Comparison of ENCODE assay signal across 24 cellular contexts in genomic region chr1:182095946-182096345, GRCh38. TPM values are rescaled to one million over a fixed set of nuclear protein-coding genes. Genes with fewer than 3 reads are reported as not detected.
DNase-seq lines count a peak whose midpoint lies in the region; ATAC-seq and TF ChIP-seq lines count a peak whose summit lies in the region.
"Had no signal": no experiment of that assay in that cellular context is flagged by ENCODE, and none has a peak within 500 bp of the region (broad histone marks: within the 10 kb centered on the region; RNA-seq: fewer than 3 reads in every experiment).

No MANE protein-coding gene starts in this region.

- intact Hi-C loops in MCF 10A (cut with micrococcal nuclease): no loop called here

- H3K36me3 Mint-ChIP-seq in MCF 10A (ENCODE audit: insufficient read depth, unreplicated experiment): no peaks in the 10 kb centered on the region
- no peaks in the 10 kb centered on the region for H3K36me3 Mint-ChIP-seq in type B pancreatic cell
- no peaks in the 10 kb centered on the region for H3K36me3 Mint-ChIP-seq in activated T-cell treated with anti-CD3 and anti-CD28 coated beads, Interleukin-2, amount 50 U/mL, for 24 hours (ENCODE audit: low read depth)
- H3K36me3 Mint-ChIP-seq: CD8-positive, alpha-beta T cell; T-cell had no signal

- H3K27me3 Mint-ChIP-seq in MCF 10A (ENCODE audit: insufficient read depth, unreplicated experiment) (no peaks in the 10 kb centered on the region), type B pancreatic cell (no peaks in the 10 kb centered on the region)
- peaks cover 13% of the 10 kb centered on the region for H3K27me3 Mint-ChIP-seq in activated T-cell treated with anti-CD3 and anti-CD28 coated beads, Interleukin-2, amount 50 U/mL, for 24 hours

- H3K27ac ChIP-seq in RWPE1: no peak overlapping the region
- H3K27ac ChIP-seq: 22Rv1; BLaER1 treated with 17β-estradiol and CSF1 and Interleukin-3, amounts not matched to agents 10 nM and 100 nM had no signal

- CTCF ChIA-PET in MCF 10A (lab: Yijun Ruan, JAX): interaction anchor here (0.7 to 2.4 kb wide), 5 partner anchors 11 to 504 kb away, joined by 3 to 15 read pairs (median 4); no protein-coding TSS in a partner anchor
- CTCF ChIA-PET in RWPE1 (lab: Yijun Ruan, JAX): no interaction called here

- POLR2A ChIA-PET in MCF 10A (lab: Yijun Ruan, JAX) (interaction anchor here (0.9 to 1.4 kb wide), 2 partner anchors 46 to 301 kb away, joined by 3 to 7 read pairs; no protein-coding TSS in a partner anchor), RWPE1 (lab: Yijun Ruan, JAX; ENCODE audit: low non-redundant PET) (no interaction called here)

- H3K27ac Mint-ChIP-seq in MCF 10A (ENCODE audit: low read depth, unreplicated experiment) (no peak overlapping the region), type B pancreatic cell (peak overlapping the region; percentile 17)
- no peak overlapping the region for H3K27ac Mint-ChIP-seq in activated T-cell treated with anti-CD3 and anti-CD28 coated beads, Interleukin-2, amount 50 U/mL, for 24 hours
- H3K27ac Mint-ChIP-seq: CD8-positive, alpha-beta T cell; T-cell had no signal

- no peak for TF ChIP-seq CTCF in MCF 10A (IDR thresholded peaks at IDR 0.05; ENCODE audit: unreplicated experiment)
- TF ChIP-seq CTCF in RWPE1 (conservative IDR thresholded peaks at IDR 0.05; ENCODE audit: low read depth): no peak
- TF ChIP-seq CTCF in type B pancreatic cell (conservative IDR thresholded peaks at IDR 0.05): no peak

- DNase-seq in T47D (ENCODE audit: low read depth in 1 of 2, low spot score in 1 of 2): peak; percentile 38 to 88
- DNase-seq in MCF 10A (ENCODE audit: unreplicated experiment): no peak
- peak; percentile 28 for DNase-seq in RWPE1 (ENCODE audit: low spot score)
- DNase-seq in islet precursor cell: peak; percentile 74
- DNase-seq in type B pancreatic cell (ENCODE audit: extremely low spot score, unreplicated experiment): no peak
- no peak for DNase-seq in activated T-cell treated with anti-CD3 and anti-CD28 coated beads, Interleukin-2, amount 50 U/mL, for 24 hours
- DNase-seq: Calu3; CD8-positive, alpha-beta T cell; DMS153; GDM1; MM.1S; NCI-H1092; NCI-H1436; NCI-H187 treated with DMSO at 0.1 percent for 48 hours; NCI-H2107; NCI-H510A; RPMI8226; T-cell had no signal

- ATAC-seq in GM19463 (IDR thresholded peaks at IDR 0.05; ENCODE audit: unreplicated experiment) (no peak), HG03432 (IDR thresholded peaks at IDR 0.05; ENCODE audit: unreplicated experiment) (no peak)
- ATAC-seq: CD8-positive, alpha-beta T cell; HCT116; T-cell had no signal

- in situ Hi-C loops in T47D (cut with HindIII; ENCODE audit: low pct_unique_long_range_greater_than_20kb, low sequenced_read_pairs): no loop called here

- BruUV-seq in MCF 10A (replicated peaks; lab: Mats Ljungman, UMichigan): no TSS peak

- H3K9me3 Mint-ChIP-seq in MCF 10A (ENCODE audit: unreplicated experiment) (no peaks in the 10 kb centered on the region), type B pancreatic cell (peaks cover 4% of the 10 kb centered on the region)
- H3K9me3 Mint-ChIP-seq in activated T-cell treated with anti-CD3 and anti-CD28 coated beads, Interleukin-2, amount 50 U/mL, for 24 hours: peaks cover 3% of the 10 kb centered on the region
- H3K9me3 Mint-ChIP-seq: CD8-positive, alpha-beta T cell had no signal

- H3K4me1 Mint-ChIP-seq in MCF 10A (ENCODE audit: insufficient read depth, unreplicated experiment) (no peaks in the 10 kb centered on the region), type B pancreatic cell (ENCODE audit: unreplicated experiment) (peaks cover 1% of the 10 kb centered on the region)
- H3K4me1 Mint-ChIP-seq in activated T-cell treated with anti-CD3 and anti-CD28 coated beads, Interleukin-2, amount 50 U/mL, for 24 hours (ENCODE audit: low read depth): no peaks in the 10 kb centered on the region
- H3K4me1 Mint-ChIP-seq: T-cell had no signal

- no peak overlapping the region for H3K4me3 Mint-ChIP-seq in MCF 10A (ENCODE audit: unreplicated experiment)
- H3K4me3 Mint-ChIP-seq in type B pancreatic cell: no peak overlapping the region
- H3K4me3 Mint-ChIP-seq in activated T-cell treated with anti-CD3 and anti-CD28 coated beads, Interleukin-2, amount 50 U/mL, for 24 hours: no peak overlapping the region
- H3K4me3 Mint-ChIP-seq: CD8-positive, alpha-beta T cell; T-cell had no signal

RNA-seq across cellular contexts. Expression of gene ZNF648, which starts 34.4 kb away (rescaled TPM):
- total RNA-seq in MCF 10A (2022) (not detected in 2 replicates), type B pancreatic cell (ENCODE audit: low replicate concordance) (0.10 and 0.34 TPM in 2 replicates)
- total RNA-seq: Calu3; CD8-positive, alpha-beta T cell; LHCN-M2; T-cell had no signal

Comparison
In these comparisons a context has a peak if more than half of its experiments do, and no peak if none do; other contexts are left out.
1. DNase-seq: peak in T47D (2 of 2), RWPE1 (single experiment) and islet precursor cell (single experiment); none in MCF 10A (single experiment), type B pancreatic cell (single experiment) and activated T-cell treated with anti-CD3 and anti-CD28 coated beads, Interleukin-2, amount 50 U/mL, for 24 hours (single experiment).